ENCODE assay signal across 22 cellular contexts in the genomic region with DNA sequence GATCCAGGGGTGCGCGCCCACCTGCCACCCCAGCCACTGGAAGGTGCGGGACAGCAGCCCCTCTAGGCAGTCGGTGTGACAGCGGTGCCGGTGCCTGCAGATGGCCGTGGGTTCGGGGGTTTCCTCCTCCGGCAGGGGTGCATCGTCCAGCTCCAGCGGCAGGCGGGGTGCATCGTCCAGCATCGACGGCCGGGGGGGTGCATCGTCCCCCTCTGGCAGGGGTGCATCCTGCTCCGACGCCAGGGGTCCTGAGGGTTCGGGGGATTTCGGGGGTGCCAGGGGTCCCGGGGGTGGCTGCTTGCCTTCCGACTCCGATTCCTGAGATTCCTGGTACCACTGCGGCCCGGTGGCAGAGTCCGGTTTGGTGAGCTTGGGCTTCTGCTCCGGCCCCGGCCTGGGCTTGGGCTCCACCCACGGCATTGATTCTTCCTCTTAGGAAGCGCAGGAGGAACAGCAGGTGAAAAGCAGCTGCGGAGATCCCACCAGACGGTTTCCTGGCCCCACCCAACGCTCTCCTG.
"Had no signal": no experiment of that assay in that cellular context is flagged by ENCODE, and none has a peak within 500 bp of the region (broad histone marks: within the 10 kb centered on the region; RNA-seq: fewer than 3 reads in every experiment).

No MANE protein-coding gene starts in this region.

- H3K4me3 ChIP-seq: coronary artery, heart left ventricle, mucosa of descending colon, right atrium auricular region had no signal

- H3K36me3 ChIP-seq: heart left ventricle, right atrium auricular region had no signal

- H3K4me1 ChIP-seq: heart left ventricle, right atrium auricular region, testis had no signal

- H3K9me3 Mint-ChIP-seq: activated CD8-positive, alpha-beta T cell treated with anti-CD3 and anti-CD28 coated beads for 36 hours; activated naive CD4-positive, alpha-beta T cell treated with anti-CD3 and anti-CD28 coated beads, Interleukin-2, amount 50 U/mL, for 72 hours; central memory CD8-positive, alpha-beta T cell had no signal

- H3K27me3 ChIP-seq: testis had no signal

- H3K4me1 Mint-ChIP-seq: brain; central memory CD8-positive, alpha-beta T cell; memory B cell; naive thymus-derived CD4-positive, alpha-beta T cell; T-helper 17 cell had no signal

- H3K4me3 Mint-ChIP-seq: activated CD8-positive, alpha-beta T cell treated with anti-CD3 and anti-CD28 coated beads for 36 hours; brain; central memory CD8-positive, alpha-beta T cell; memory B cell; T-helper 17 cell had no signal

- H3K27ac Mint-ChIP-seq: activated CD8-positive, alpha-beta T cell treated with anti-CD3 and anti-CD28 coated beads for 36 hours; activated naive CD4-positive, alpha-beta T cell treated with anti-CD3 and anti-CD28 coated beads, Interleukin-2, amount 50 U/mL, for 72 hours; brain; memory B cell; naive thymus-derived CD4-positive, alpha-beta T cell; T-helper 17 cell had no signal

- H3K27ac ChIP-seq: coronary artery, heart left ventricle, right atrium auricular region, skin epidermis, testis had no signal

- H3K36me3 Mint-ChIP-seq: activated naive CD4-positive, alpha-beta T cell treated with anti-CD3 and anti-CD28 coated beads, Interleukin-2, amount 50 U/mL, for 72 hours; brain; naive thymus-derived CD4-positive, alpha-beta T cell had no signal

- H3K9me3 ChIP-seq: mucosa of descending colon, testis had no signal

- DNase-seq: activated CD4-positive, alpha-beta T cell treated with anti-CD3 and anti-CD28 coated beads for 4 hours; activated CD8-positive, alpha-beta T cell treated with anti-CD3 and anti-CD28 coated beads for 36 hours; activated effector memory CD4-positive, alpha-beta T cell treated with anti-CD3 and anti-CD28 coated beads, Interleukin-2, amount 50 U/mL, for 16 hours; activated T-cell treated with anti-CD3 and anti-CD28 coated beads, Interleukin-2, amount 50 U/mL, for 48 hours; amygdala; effector CD8-positive, alpha-beta T cell; foreskin melanocyte; heart left ventricle; mucosa of descending colon; naive thymus-derived CD4-positive, alpha-beta T cell; stimulated activated CD4-positive, alpha-beta T cell treated with anti-CD3 and anti-CD28 coated beads, Interleukin-15, amount 100 ng/mL, for 24 hours; stimulated activated CD4-positive, alpha-beta T cell treated with anti-CD3 and anti-CD28 coated beads, Interleukin-4, amount 100 ng/mL, for 1 hour; stimulated activated naive CD4-positive, alpha-beta T cell treated with Interleukin-2 at 50 U/mL for 16 hours; T-helper 17 cell; testis had no signal

- ATAC-seq: activated CD8-positive, alpha-beta T cell treated with anti-CD3 and anti-CD28 coated beads for 36 hours; activated naive CD4-positive, alpha-beta T cell treated with anti-CD3 and anti-CD28 coated beads, Interleukin-2, amount 50 U/mL, for 72 hours; heart left ventricle; mucosa of descending colon; naive thymus-derived CD4-positive, alpha-beta T cell; T-helper 17 cell had no signal
